ENCODE assay signal across 15 cellular contexts in genomic region chr1:180585994-180586359, GRCh38. TPM values are rescaled to one million over a fixed set of nuclear protein-coding genes. Genes with fewer than 3 reads are reported as not detected.
DNase-seq lines count a peak whose midpoint lies in the region; ATAC-seq and TF ChIP-seq lines count a peak whose summit lies in the region.
"Had no signal": no experiment of that assay in that cellular context is flagged by ENCODE, and none has a peak within 500 bp of the region (broad histone marks: within the 10 kb centered on the region; RNA-seq: fewer than 3 reads in every experiment).

No MANE protein-coding gene starts in this region.

- no peaks in the 10 kb centered on the region for H3K27me3 ChIP-seq in ACC112 (ENCODE audit: insufficient read depth, low read length)
- H3K27me3 ChIP-seq in CD8-positive, alpha-beta memory T cell (ENCODE audit: insufficient read depth, low read length, poor library complexity, severe bottlenecking) = no peaks in the 10 kb centered on the region
- H3K27me3 ChIP-seq: transverse colon had no signal

- CTCF ChIA-PET in CD8-positive, alpha-beta memory T cell (lab: Charles Lee) = no interaction called here

- POLR2A ChIA-PET in CD8-positive, alpha-beta memory T cell (lab: Charles Lee) = no interaction called here

- DNase-seq in CD8-positive, alpha-beta memory T cell = no peak
- DNase-seq in activated naive CD4-positive, alpha-beta T cell treated with anti-CD3 and anti-CD28 coated beads, Interleukin-2, amount 50 U/mL, for 72 hours (ENCODE audit: low spot score in 2 of 2) = no peak
- DNase-seq in mesothelial cell of epicardium (ENCODE audit: low spot score in 2 of 2, unreplicated experiment in 2 of 2) (no peak), activated gamma-delta T cell treated with Interleukin-2 at 50 U/mL for 16 hours (no peak), GF-D8 (lab: John Stamatoyannopoulos, UW) (no peak)
- DNase-seq: cerebellar nuclear complex, NCI-H82, psoas muscle, transverse colon had no signal

- no peak for ATAC-seq in activated naive CD4-positive, alpha-beta T cell treated with anti-CD3 and anti-CD28 coated beads, Interleukin-2, amount 50 U/mL, for 72 hours
- no peak for ATAC-seq in HG02973 (IDR thresholded peaks at IDR 0.05; ENCODE audit: unreplicated experiment)
- ATAC-seq: psoas muscle had no signal

- H3K9me3 Mint-ChIP-seq in CD8-positive, alpha-beta memory T cell = peaks cover 0 to 13% (median 6%) of the 10 kb centered on the region in 5 donors
- H3K9me3 Mint-ChIP-seq in activated naive CD4-positive, alpha-beta T cell treated with anti-CD3 and anti-CD28 coated beads, Interleukin-2, amount 50 U/mL, for 72 hours = peaks cover 3 to 28% of the 10 kb centered on the region in 2 donors
- H3K9me3 Mint-ChIP-seq in mesothelial cell of epicardium = peaks cover 18% of the 10 kb centered on the region

- H3K4me3 Mint-ChIP-seq in CD8-positive, alpha-beta memory T cell = no peak overlapping the region
- H3K4me3 Mint-ChIP-seq in mesothelial cell of epicardium = no peak overlapping the region
- H3K4me3 Mint-ChIP-seq: CD4-positive, CD25-positive, alpha-beta regulatory T cell had no signal

- peak overlapping the region; percentile 57 for H2AFZ ChIP-seq in ACC112 (ENCODE audit: low read length, unreplicated experiment)

- no peak overlapping the region for H3K4me3 ChIP-seq in ACC112 (ENCODE audit: low read depth, low read length)
- no peak overlapping the region for H3K4me3 ChIP-seq in CD8-positive, alpha-beta memory T cell (ENCODE audit: low read length)
- H3K4me3 ChIP-seq: psoas muscle, transverse colon had no signal

- H3K36me3 Mint-ChIP-seq in CD8-positive, alpha-beta memory T cell = no peaks in the 10 kb centered on the region
- H3K36me3 Mint-ChIP-seq in activated naive CD4-positive, alpha-beta T cell treated with anti-CD3 and anti-CD28 coated beads, Interleukin-2, amount 50 U/mL, for 72 hours = peaks cover 0 to 25% of the 10 kb centered on the region in 2 donors
- peaks cover 3% of the 10 kb centered on the region for H3K36me3 Mint-ChIP-seq in mesothelial cell of epicardium
- H3K36me3 Mint-ChIP-seq: CD4-positive, CD25-positive, alpha-beta regulatory T cell had no signal

- H3K4me1 ChIP-seq in ACC112 (ENCODE audit: control insufficient read depth, insufficient read depth, low read length, unreplicated experiment) = peaks cover 18% of the 10 kb centered on the region
- no peaks in the 10 kb centered on the region for H3K4me1 ChIP-seq in CD8-positive, alpha-beta memory T cell (ENCODE audit: insufficient read depth, low read length)
- H3K4me1 ChIP-seq: psoas muscle, transverse colon had no signal

- H3K27ac Mint-ChIP-seq in CD8-positive, alpha-beta memory T cell = no peak overlapping the region
- H3K27ac Mint-ChIP-seq in activated naive CD4-positive, alpha-beta T cell treated with anti-CD3 and anti-CD28 coated beads, Interleukin-2, amount 50 U/mL, for 72 hours = peak overlapping the region; percentile 96 to 97
- peak overlapping the region; percentile 92 for H3K27ac Mint-ChIP-seq in mesothelial cell of epicardium
- H3K27ac Mint-ChIP-seq: CD4-positive, CD25-positive, alpha-beta regulatory T cell had no signal

- peaks cover 3 to 16% of the 10 kb centered on the region in 2 donors for H3K27me3 Mint-ChIP-seq in CD8-positive, alpha-beta memory T cell
- no peaks in the 10 kb centered on the region for H3K27me3 Mint-ChIP-seq in mesothelial cell of epicardium (ENCODE audit: low read depth)

- H3K9me3 ChIP-seq in CD8-positive, alpha-beta memory T cell (ENCODE audit: low read length) = no peaks in the 10 kb centered on the region
- H3K9me3 ChIP-seq: psoas muscle, transverse colon had no signal

- peaks cover 0 to 9% (median 0%) of the 10 kb centered on the region in 3 donors for H3K4me1 Mint-ChIP-seq in CD8-positive, alpha-beta memory T cell
- peaks cover 22% of the 10 kb centered on the region for H3K4me1 Mint-ChIP-seq in mesothelial cell of epicardium

- no peaks in the 10 kb centered on the region for H3K79me2 ChIP-seq in ACC112 (ENCODE audit: control insufficient read depth, insufficient read depth, low read length, unreplicated experiment)

- TF ChIP-seq CTCF in mesothelial cell of epicardium (IDR thresholded peaks at IDR 0.05; ENCODE audit: unreplicated experiment) = no peak

- H3K36me3 ChIP-seq in ACC112 (ENCODE audit: insufficient read depth, low read length) = no peaks in the 10 kb centered on the region
- H3K36me3 ChIP-seq in CD8-positive, alpha-beta memory T cell (ENCODE audit: insufficient read depth, low read length) = no peaks in the 10 kb centered on the region
- H3K36me3 ChIP-seq: transverse colon had no signal

- H3K27ac ChIP-seq in ACC112 (ENCODE audit: low read depth, low read length) = no peak overlapping the region
- peak overlapping the region; percentile 68 for H3K27ac ChIP-seq in CD8-positive, alpha-beta memory T cell (ENCODE audit: low read depth, low read length)
- H3K27ac ChIP-seq: psoas muscle, transverse colon had no signal

RNA-seq across cellular contexts. Expression of gene OVAAL, which starts 27.2 kb away (rescaled TPM):
- total RNA-seq in CD8-positive, alpha-beta memory T cell = not detected
- polyA plus RNA-seq in CD8-positive, alpha-beta memory T cell = not detected
- total RNA-seq in activated naive CD4-positive, alpha-beta T cell treated with anti-CD3 and anti-CD28 coated beads, Interleukin-2, amount 50 U/mL, for 72 hours = not detected
- not detected in 3 replicates for total RNA-seq in mesothelial cell of epicardium
- total RNA-seq: CD4-positive, CD25-positive, alpha-beta regulatory T cell; kidney; mononuclear cell; psoas muscle; T-helper 2 cell treated with Interferon-gamma antibody and Interleukin-4, amounts not matched to agents 100 ng/mL and 5 ng/mL, for 36 hours had no signal
- polyA plus RNA-seq: CD4-positive, CD25-positive, alpha-beta regulatory T cell had no signal

RNA-seq across cellular contexts. Expression of gene XPR1, which starts 45.8 kb away (rescaled TPM):
- total RNA-seq in CD8-positive, alpha-beta memory T cell = 10 to 100 TPM; 20.8 to 23.2 TPM
- polyA plus RNA-seq in CD8-positive, alpha-beta memory T cell = 7.6 TPM
- total RNA-seq in activated naive CD4-positive, alpha-beta T cell treated with anti-CD3 and anti-CD28 coated beads, Interleukin-2, amount 50 U/mL, for 72 hours = 10 to 100 TPM; 15.2 to 18.6 TPM
- total RNA-seq in mesothelial cell of epicardium = 36.3 to 38.1 TPM (median 37.9 TPM) in 3 replicates

Comparison
In these comparisons a context has a peak if more than half of its experiments do, and no peak if none do; other contexts are left out.
1. H3K27ac Mint-ChIP-seq: peak in activated naive CD4-positive, alpha-beta T cell treated with anti-CD3 and anti-CD28 coated beads, Interleukin-2, amount 50 U/mL, for 72 hours (2 of 2) and mesothelial cell of epicardium (single experiment); none in CD8-positive, alpha-beta memory T cell (0 of 8).